ENCODE assay signal across 9 cellular contexts in the genomic region with DNA sequence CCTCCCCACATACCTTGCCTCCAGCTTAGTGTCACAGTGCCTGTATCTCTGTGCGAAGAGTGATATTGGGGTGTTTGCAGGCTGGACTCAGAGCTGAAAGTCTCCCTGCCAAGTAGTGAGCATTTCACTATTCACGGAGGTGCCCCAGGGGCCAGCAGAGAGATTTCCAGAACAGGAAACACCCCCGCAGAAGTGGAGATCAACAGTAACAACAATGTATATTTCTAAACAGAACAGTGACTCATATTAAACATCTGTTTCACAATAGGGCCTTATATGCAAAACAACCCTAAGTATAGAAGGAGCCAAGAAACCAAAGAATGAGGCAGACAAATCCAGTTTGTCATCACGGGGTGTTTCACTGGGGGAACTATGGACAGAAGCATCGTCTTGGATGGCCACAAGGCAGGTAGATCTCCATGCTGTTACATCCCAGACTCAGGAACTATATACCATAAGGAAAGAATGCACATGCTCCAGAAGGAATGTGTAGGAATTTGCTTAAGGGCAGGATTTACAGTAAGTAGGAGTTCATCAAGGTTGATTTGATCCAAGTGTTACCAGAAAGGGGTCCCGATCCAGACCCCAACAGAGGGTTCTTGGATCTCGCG. TPM values are rescaled to one million over a fixed set of nuclear protein-coding genes. Genes with fewer than 3 reads are reported as not detected.
DNase-seq lines count a peak whose midpoint lies in the region; ATAC-seq, FAIRE-seq and TF ChIP-seq lines count a peak whose summit lies in the region.
"Had no signal": no experiment of that assay in that cellular context is flagged by ENCODE, and none has a peak within 500 bp of the region (broad histone marks: within the 10 kb centered on the region; RNA-seq: fewer than 3 reads in every experiment).

No MANE protein-coding gene starts in this region.

- H3K27me3 Mint-ChIP-seq in naive thymus-derived CD8-positive, alpha-beta T cell = no peaks in the 10 kb centered on the region

- CTCF ChIA-PET in RWPE1 (lab: Yijun Ruan, JAX) (interaction anchor here (0.6 kb wide), 1 partner anchor 190 kb away, joined by 4 read pairs; no protein-coding TSS in a partner anchor), endothelial cell of umbilical vein (lab: Charles Lee) (interaction anchor here (0.9 to 1.3 kb wide), 5 partner anchors 13 to 177 kb away, joined by 3 to 5 read pairs (median 3); no protein-coding TSS in a partner anchor)

- TSS peak; percentile 87 for BruUV-seq in endothelial cell of umbilical vein (replicated peaks; lab: Mats Ljungman, UMichigan)

- H3K36me3 Mint-ChIP-seq in naive thymus-derived CD8-positive, alpha-beta T cell = no peaks in the 10 kb centered on the region
- H3K36me3 Mint-ChIP-seq: brain had no signal

- H3K36me3 ChIP-seq in endothelial cell of umbilical vein (ENCODE audit: control insufficient read depth in 2 of 2, extremely low read depth in 1 of 2, insufficient read depth in 2 of 2, low read length in 2 of 2) (no peaks in the 10 kb centered on the region), gastrocnemius medialis (no peaks in the 10 kb centered on the region)

- intact Hi-C loops in endothelial cell of umbilical vein (cut with micrococcal nuclease) (no loop called here), gastrocnemius medialis (cut with DNase I; ENCODE audit: low total_unique reads) (no loop called here)

- no peaks in the 10 kb centered on the region for H3K27me3 ChIP-seq in endothelial cell of umbilical vein (ENCODE audit: control insufficient read depth in 2 of 2, insufficient read depth in 2 of 2, low read length in 2 of 2)
- H3K27me3 ChIP-seq in gastrocnemius medialis = no peaks in the 10 kb centered on the region

- H3K9me1 ChIP-seq in endothelial cell of umbilical vein (replicated peaks; ENCODE audit: control insufficient read depth, extremely low read depth, insufficient read depth, low read length) = no peaks in the 10 kb centered on the region

- no peaks in the 10 kb centered on the region for H4K20me1 ChIP-seq in endothelial cell of umbilical vein (replicated peaks; ENCODE audit: control insufficient read depth, extremely low read depth, insufficient read depth, low read length)

- peak overlapping the region; percentile 51 for H3K4me2 ChIP-seq in endothelial cell of umbilical vein (ENCODE audit: insufficient read depth, low read length)

- peaks cover 0 to 5% (median 2%) of the 10 kb centered on the region in 4 donors for H3K4me1 Mint-ChIP-seq in naive thymus-derived CD8-positive, alpha-beta T cell

- POLR2A ChIA-PET in RWPE1 (lab: Yijun Ruan, JAX; ENCODE audit: low non-redundant PET) = interaction anchor here (0.5 to 0.6 kb wide), 2 partner anchors 11 to 22 kb away, joined by 3 to 8 read pairs; no protein-coding TSS in a partner anchor
- POLR2A ChIA-PET in endothelial cell of umbilical vein (lab: Charles Lee) = interaction anchor here (0.5 to 0.7 kb wide), 2 partner anchors 40 to 77 kb away, joined by 4 to 6 read pairs; no protein-coding TSS in a partner anchor
- POLR2A ChIA-PET in naive thymus-derived CD8-positive, alpha-beta T cell (lab: Charles Lee) = no interaction called here

- peak overlapping the region; percentile 2 for H2AFZ ChIP-seq in endothelial cell of umbilical vein (ENCODE audit: low read depth, low read length)

- dilution Hi-C loops in endothelial cell of umbilical vein (cut with MboI; ENCODE audit: extremely low pct_ligation_motif_present, low sequenced_read_pairs) = no loop called here

- FAIRE-seq in endothelial cell of umbilical vein (lab: Jason Lieb, UNC) = peak; percentile 97

- ATAC-seq in HG02870 (IDR thresholded peaks at IDR 0.05; ENCODE audit: unreplicated experiment) (peak; percentile 92), gastrocnemius medialis (peak; percentile 50 to 53)
- ATAC-seq in naive thymus-derived CD8-positive, alpha-beta T cell = no peak

- in situ Hi-C loops in gastrocnemius medialis (cut with MboI; ENCODE audit: low sequenced_read_pairs in 4 of 4) = no loop called here

- no peaks in the 10 kb centered on the region for H3K79me2 ChIP-seq in endothelial cell of umbilical vein (ENCODE audit: control insufficient read depth, insufficient read depth, low read length)

- peaks cover 16% of the 10 kb centered on the region for H3K4me1 ChIP-seq in endothelial cell of umbilical vein (ENCODE audit: control insufficient read depth, extremely low read depth, insufficient read depth, low read length)
- H3K4me1 ChIP-seq in gastrocnemius medialis = no peaks in the 10 kb centered on the region

- H3K9me3 Mint-ChIP-seq in naive thymus-derived CD8-positive, alpha-beta T cell = peaks cover 0 to 2% (median 0%) of the 10 kb centered on the region in 9 donors
- H3K9me3 Mint-ChIP-seq: brain had no signal

- no peak overlapping the region for H3K4me3 Mint-ChIP-seq in naive thymus-derived CD8-positive, alpha-beta T cell

- TF ChIP-seq POLR2A in endothelial cell of umbilical vein (IDR thresholded peaks at IDR 0.05; ENCODE audit: low read depth, low read length) (no peak), gastrocnemius medialis (IDR thresholded peaks at IDR 0.05) (no peak)

- DNase-seq in activated CD8-positive, alpha-beta memory T cell treated with anti-CD3 and anti-CD28 coated beads for 24 hours = peak; percentile 59
- no peak for DNase-seq in activated CD8-positive, alpha-beta memory T cell treated with anti-CD3 and anti-CD28 coated beads, Interleukin-2, amount 50 U/mL, for 4 hours
- DNase-seq in RWPE1 (ENCODE audit: low spot score) (peak; percentile 85), endothelial cell of umbilical vein (ENCODE audit: low read depth, low spot score) (peak; percentile 91), gastrocnemius medialis (peak in 1 of 2 donors; percentile 17), DMS 273 treated with DMSO at 0.1 percent for 48 hours (lab: John Stamatoyannopoulos, UW) (no peak)
- DNase-seq in naive thymus-derived CD8-positive, alpha-beta T cell = no peak

- no peak for TF ChIP-seq CTCF in RWPE1 (conservative IDR thresholded peaks at IDR 0.05; ENCODE audit: low read depth)
- no peak for TF ChIP-seq CTCF in endothelial cell of umbilical vein (IDR thresholded peaks at IDR 0.05; ENCODE audit: extremely low read depth in 1 of 2, insufficient read depth in 1 of 2, low read depth in 1 of 2, low read length in 2 of 2)
- TF ChIP-seq CTCF in gastrocnemius medialis (IDR thresholded peaks at IDR 0.05 in 4 of 5, conservative IDR thresholded peaks at IDR 0.05 in 1 of 5) = no peak

- H3K4me3 ChIP-seq in endothelial cell of umbilical vein (replicated peaks in 1 of 3; ENCODE audit: insufficient read depth in 1 of 3, low read depth in 1 of 3, low read length in 3 of 3) (peak overlapping the region in 1 of 3 experiments; percentile 43), gastrocnemius medialis (no peak overlapping the region)

- no peak overlapping the region for H3K27ac Mint-ChIP-seq in naive thymus-derived CD8-positive, alpha-beta T cell

- H3K9ac ChIP-seq in endothelial cell of umbilical vein (replicated peaks; ENCODE audit: extremely low read depth, insufficient read depth, low read length) = peak overlapping the region; percentile 49

- H3K27ac ChIP-seq in RWPE1 (peak overlapping the region; percentile 75), endothelial cell of umbilical vein (ENCODE audit: insufficient read depth, low read depth, low read length) (peak overlapping the region; percentile 67), gastrocnemius medialis (no peak overlapping the region)

- H3K9me3 ChIP-seq in endothelial cell of umbilical vein (replicated peaks; ENCODE audit: control insufficient read depth, insufficient read depth, low read length) (no peaks in the 10 kb centered on the region), gastrocnemius medialis (no peaks in the 10 kb centered on the region)

TF ChIP-seq in endothelial cell of umbilical vein, 7 proteins besides CTCF, POLR2A, EP300 and RAD21:
- peak; percentile 68 for TF ChIP-seq FOS (IDR thresholded peaks at IDR 0.05; ENCODE audit: borderline replicate concordance, insufficient read depth, low read length)
- TF ChIP-seq GATA2 (IDR thresholded peaks at IDR 0.05; ENCODE audit: insufficient read depth, insufficient read length, low read depth, low read length) = peak; percentile 15
- TF ChIP-seq, protein P1, sequence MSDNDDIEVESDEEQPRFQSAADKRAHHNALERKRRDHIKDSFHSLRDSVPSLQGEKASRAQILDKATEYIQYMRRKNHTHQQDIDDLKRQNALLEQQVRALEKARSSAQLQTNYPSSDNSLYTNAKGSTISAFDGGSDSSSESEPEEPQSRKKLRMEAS (IDR thresholded peaks at IDR 0.05; ENCODE audit: insufficient read depth, insufficient read length) = no peak
- TF ChIP-seq JUN (IDR thresholded peaks at IDR 0.05; ENCODE audit: borderline replicate concordance, insufficient read depth, insufficient read length, low read depth) = peak; percentile 80
- no peak for TF ChIP-seq MYC (IDR thresholded peaks at IDR 0.05; ENCODE audit: low read depth, low read length)
- TF ChIP-seq EZH2 (IDR thresholded peaks at IDR 0.05; ENCODE audit: borderline replicate concordance, low read depth, low read length, severe bottlenecking) = no peak
- no peak for TF ChIP-seq POLR2AphosphoS5 (IDR thresholded peaks at IDR 0.05; ENCODE audit: insufficient read depth, low read depth, low read length)

RNA-seq across cellular contexts. Expression of gene CCL24, which starts 29.3 kb away (rescaled TPM):
- not detected in 2 replicates for total RNA-seq in endothelial cell of umbilical vein
- polyA plus RNA-seq in endothelial cell of umbilical vein = not detected in 2 replicates
- not detected in 2 replicates for polyA plus RNA-seq in endothelial cell of umbilical vein (2011; cell fraction: cytosol; rRNA removed)
- 0.67 TPM in 1 of 2 replicates, not detected in the other for polyA plus RNA-seq in endothelial cell of umbilical vein (2011; cell fraction: nucleus; rRNA removed)
- polyA plus RNA-seq in endothelial cell of umbilical vein (2012) = not detected in 2 replicates
- polyA minus RNA-seq in endothelial cell of umbilical vein = not detected in 2 replicates
- not detected for polyA minus RNA-seq in endothelial cell of umbilical vein (2011; cell fraction: cytosol; rRNA and poly(A)+ RNA removed)
- polyA minus RNA-seq in endothelial cell of umbilical vein (2011; cell fraction: nucleus; rRNA and poly(A)+ RNA removed) = not detected in 2 replicates
- total RNA-seq in gastrocnemius medialis = not detected
- not detected for total RNA-seq in naive thymus-derived CD8-positive, alpha-beta T cell
- not detected for polyA plus RNA-seq in naive thymus-derived CD8-positive, alpha-beta T cell

RNA-seq across cellular contexts. Expression of gene RHBDD2, which starts 35.9 kb away (rescaled TPM):
- total RNA-seq in endothelial cell of umbilical vein (36.7 and 44.6 TPM in 2 replicates), gastrocnemius medialis (10 to 100 TPM; 28.5 to 52.1 (median 38.2) TPM)
- 99.2 and 125 TPM in 2 replicates for polyA plus RNA-seq in endothelial cell of umbilical vein
- 54.1 and 57.0 TPM in 2 replicates for polyA plus RNA-seq in endothelial cell of umbilical vein (2011; cell fraction: cytosol; rRNA removed)
- polyA plus RNA-seq in endothelial cell of umbilical vein (2011; cell fraction: nucleus; rRNA removed) = 31.9 and 45.8 TPM in 2 replicates
- 34.4 and 36.8 TPM in 2 replicates for polyA plus RNA-seq in endothelial cell of umbilical vein (2012)
- polyA minus RNA-seq in endothelial cell of umbilical vein = 34.9 and 37.7 TPM in 2 replicates
- 59.1 TPM for polyA minus RNA-seq in endothelial cell of umbilical vein (2011; cell fraction: cytosol; rRNA and poly(A)+ RNA removed)
- polyA minus RNA-seq in endothelial cell of umbilical vein (2011; cell fraction: nucleus; rRNA and poly(A)+ RNA removed) = 16.7 and 17.2 TPM in 2 replicates
- total RNA-seq in naive thymus-derived CD8-positive, alpha-beta T cell = 10 to 100 TPM; 47.1 to 49.8 TPM
- polyA plus RNA-seq in naive thymus-derived CD8-positive, alpha-beta T cell = 10 to 100 TPM; 73.7 to 89.0 (median 73.7) TPM

Comparison
In these comparisons a context has a peak if more than half of its experiments do, and no peak if none do; other contexts are left out.
1. DNase-seq: peak in activated CD8-positive, alpha-beta memory T cell treated with anti-CD3 and anti-CD28 coated beads for 24 hours (single experiment), RWPE1 (single experiment) and endothelial cell of umbilical vein (single experiment); none in activated CD8-positive, alpha-beta memory T cell treated with anti-CD3 and anti-CD28 coated beads, Interleukin-2, amount 50 U/mL, for 4 hours (single experiment), naive thymus-derived CD8-positive, alpha-beta T cell (0 of 10) and DMS 273 treated with DMSO at 0.1 percent for 48 hours (single experiment).
2. ATAC-seq: peak in HG02870 (single experiment) and gastrocnemius medialis (2 of 2); none in naive thymus-derived CD8-positive, alpha-beta T cell (0 of 2).
3. H3K27ac ChIP-seq: peak in RWPE1 (single experiment) and endothelial cell of umbilical vein (single experiment); none in gastrocnemius medialis (0 of 4).